In genomic region chr4:86414686-86415085, GRCh38 we compare ENCODE assay signal across 19 cellular contexts. TPM values are rescaled to one million over a fixed set of nuclear protein-coding genes. Genes with fewer than 3 reads are reported as not detected.
"Had no signal": no experiment of that assay in that cellular context is flagged by ENCODE, and none has a peak within 500 bp of the region (broad histone marks: within the 10 kb centered on the region; RNA-seq: fewer than 3 reads in every experiment).

No MANE protein-coding gene starts in this region.

- H3K9me3 ChIP-seq: SK-N-SH had no signal

- DNase-seq: IMR-90, Karpas-422, KG1, MM.1S, NCI-H1092 treated with DMSO at 0.1 percent for 48 hours, NCI-H1436, NCI-H187, NCI-H2029, NCI-H2107, NCI-H2227 treated with DMSO at 0.1 percent for 48 hours, NCI-H524, NCI-H69, NCI-H774, Right ventricle myocardium superior, RPMI8226, SIG-M5, SK-N-SH, SW 1271 had no signal

- ATAC-seq: HepG2 had no signal

RNA-seq across cellular contexts. Expression of gene MAPK10, which starts 54.8 kb away (rescaled TPM):
- total RNA-seq: HepG2 had no signal
- polyA plus RNA-seq: HepG2 had no signal
